29 cellular contexts compared by ENCODE assay signal in the genomic region with DNA sequence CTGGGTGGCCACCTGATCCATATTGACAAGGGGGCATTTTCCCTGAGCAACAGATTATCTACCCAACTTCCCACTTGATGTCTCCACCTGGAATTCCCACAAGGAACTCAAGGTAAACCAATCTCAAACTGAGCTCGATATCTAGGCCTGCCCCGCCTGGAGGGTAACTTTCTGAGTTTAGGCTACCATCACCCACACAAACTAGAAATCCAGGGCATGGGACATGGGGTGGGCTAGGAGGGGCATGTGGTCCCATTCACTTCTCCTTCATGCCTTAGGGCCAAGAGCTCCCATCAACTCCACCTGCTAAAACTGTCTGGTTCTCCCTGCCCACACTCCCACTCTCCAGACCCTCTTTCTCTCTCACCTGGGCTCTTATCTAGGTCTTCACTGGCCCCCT. TPM values are rescaled to one million over a fixed set of nuclear protein-coding genes. Genes with fewer than 3 reads are reported as not detected.
"Had no signal": no experiment of that assay in that cellular context is flagged by ENCODE, and none has a peak within 500 bp of the region (broad histone marks: within the 10 kb centered on the region; RNA-seq: fewer than 3 reads in every experiment).

No MANE protein-coding gene starts in this region.

- H3K27ac ChIP-seq: coronary artery, dorsolateral prefrontal cortex, esophagus squamous epithelium, gastrocnemius medialis, heart right ventricle, left lung, lower lobe of right lung had no signal

- H3K27ac Mint-ChIP-seq: mesothelial cell of epicardium; naive B cell; naive thymus-derived CD8-positive, alpha-beta T cell had no signal

- H3K36me3 ChIP-seq: esophagus squamous epithelium, gastrocnemius medialis, heart right ventricle, left lung, lower lobe of right lung had no signal

- H3K4me1 ChIP-seq: gastrocnemius medialis, lower lobe of right lung had no signal

- H3K9me3 Mint-ChIP-seq: naive B cell had no signal

- H3K4me3 ChIP-seq: coronary artery, dorsolateral prefrontal cortex, esophagus squamous epithelium, gastrocnemius medialis, heart right ventricle, left lung, lower lobe of right lung, mucosa of descending colon had no signal

- H3K9me3 ChIP-seq: esophagus squamous epithelium, gastrocnemius medialis, heart right ventricle, left lung, lower lobe of right lung, mucosa of descending colon had no signal

- H3K4me3 Mint-ChIP-seq: mesothelial cell of epicardium; naive B cell; naive thymus-derived CD8-positive, alpha-beta T cell had no signal

- H3K36me3 Mint-ChIP-seq: mesothelial cell of epicardium, naive B cell had no signal

- DNase-seq: dermis blood vessel endothelial cell; dorsolateral prefrontal cortex; effector CD4-positive, alpha-beta T cell; effector memory CD4-positive, alpha-beta T cell; esophagus squamous epithelium; foreskin fibroblast; foreskin melanocyte; gastrocnemius medialis; glutamatergic neuron; head of caudate nucleus; heart right ventricle; hippocampal formation; left cardiac atrium; left lung; left ventricle myocardium superior; lower lobe of right lung; mesenchymal stem cell; mucosa of descending colon; naive B cell; naive thymus-derived CD8-positive, alpha-beta T cell had no signal

- FAIRE-seq: endothelial cell of umbilical vein, islet of Langerhans, keratinocyte had no signal

- H3K4me1 Mint-ChIP-seq: mesothelial cell of epicardium had no signal

RNA-seq across cellular contexts. Expression of a gene that starts 4.4 kb away (rescaled TPM):
- total RNA-seq: dermis blood vessel endothelial cell; endothelial cell of umbilical vein; epithelial cell of proximal tubule; gastrocnemius medialis; glomerular endothelial cell; left ventricle myocardium superior; lung microvascular endothelial cell; mesothelial cell of epicardium; myocyte; naive thymus-derived CD8-positive, alpha-beta T cell had no signal

RNA-seq across cellular contexts. Expression of a gene that starts 56.6 kb away (rescaled TPM):
- total RNA-seq: endothelial cell of umbilical vein; epithelial cell of proximal tubule; mesothelial cell of epicardium; naive thymus-derived CD8-positive, alpha-beta T cell had no signal
